ENCODE assay signal across 11 cellular contexts in genomic region chr1:203557390-203557789, GRCh38.
DNase-seq lines count a peak whose midpoint lies in the region; ATAC-seq and TF ChIP-seq lines count a peak whose summit lies in the region.
"Had no signal": no experiment of that assay in that cellular context is flagged by ENCODE, and none has a peak within 500 bp of the region (broad histone marks: within the 10 kb centered on the region; RNA-seq: fewer than 3 reads in every experiment).

No MANE protein-coding gene starts in this region.

- H3K9me3 ChIP-seq in HUES6 (ENCODE audit: control insufficient read depth, insufficient read depth, low read depth, low read length), result no peaks in the 10 kb centered on the region
- no peaks in the 10 kb centered on the region for H3K9me3 ChIP-seq in mesodermal cell (ENCODE audit: control insufficient read depth, low read length)
- H3K9me3 ChIP-seq in thyroid gland, result no peaks in the 10 kb centered on the region
- H3K9me3 ChIP-seq: right lobe of liver had no signal

- no peak overlapping the region for H3K4me3 ChIP-seq in HUES6 (ENCODE audit: low read depth, low read length)
- H3K4me3 ChIP-seq in epithelial cell of esophagus (ENCODE audit: low read length), result no peak overlapping the region
- H3K4me3 ChIP-seq in mesodermal cell (ENCODE audit: extremely low read depth, insufficient read depth, low read length, poor library complexity, severe bottlenecking), result no peak overlapping the region
- no peak overlapping the region for H3K4me3 ChIP-seq in thyroid gland (replicated peaks in 1 of 3)
- H3K4me3 ChIP-seq: right lobe of liver had no signal

- H3K36me3 ChIP-seq in HUES6 (ENCODE audit: control insufficient read depth, insufficient read depth, low read length), result no peaks in the 10 kb centered on the region
- no peaks in the 10 kb centered on the region for H3K36me3 ChIP-seq in mesodermal cell (ENCODE audit: control insufficient read depth, insufficient read depth, low read length)
- no peaks in the 10 kb centered on the region for H3K36me3 ChIP-seq in thyroid gland
- H3K36me3 ChIP-seq: right lobe of liver had no signal

- 85 to 95% methylated on average over 7 of the region's 7 CpGs for WGBS in mesodermal cell (ENCODE audit: insufficient coverage in 2 of 2), 2 experiments
- WGBS in thyroid gland, 2 donors, result 66 to 81% methylated on average over 7 of the region's 7 CpGs

- CTCF ChIA-PET in activated CD4-positive, alpha-beta memory T cell treated with anti-CD3 and anti-CD28 coated beads for 36 hours (lab: Charles Lee), result interaction anchor here (1.4 kb wide), 1 partner anchor 290 kb away, joined by 3 read pairs; no protein-coding TSS in a partner anchor

- no peak for TF ChIP-seq POLR2A in thyroid gland (IDR thresholded peaks at IDR 0.05)

- no peaks in the 10 kb centered on the region for H3K9me3 Mint-ChIP-seq in activated CD4-positive, alpha-beta memory T cell treated with anti-CD3 and anti-CD28 coated beads for 36 hours
- H3K9me3 Mint-ChIP-seq: stimulated activated naive CD8-positive, alpha-beta T cell treated with anti-CD3 and anti-CD28 coated beads, Interleukin-15, Interleukin-2, amounts not matched to agents 100 ng/mL and 50 ng/mL, for 24 hours had no signal

- H3K27me3 Mint-ChIP-seq in activated CD4-positive, alpha-beta memory T cell treated with anti-CD3 and anti-CD28 coated beads for 36 hours, result peaks cover 2% of the 10 kb centered on the region

- no peaks in the 10 kb centered on the region for H3K27me3 ChIP-seq in HUES6 (ENCODE audit: control insufficient read depth, insufficient read depth, low read length)
- no peaks in the 10 kb centered on the region for H3K27me3 ChIP-seq in thyroid gland
- H3K27me3 ChIP-seq: right lobe of liver had no signal

- H3K27ac ChIP-seq in HUES6 (ENCODE audit: low read depth, low read length) (no peak overlapping the region), mesodermal cell (ENCODE audit: low read depth, low read length, severe bottlenecking) (peak overlapping the region; percentile 86), thyroid gland (peak overlapping the region in 2 of 3 donors; percentile 21 to 66)
- H3K27ac ChIP-seq: right lobe of liver had no signal

- no peaks in the 10 kb centered on the region for H3K36me3 Mint-ChIP-seq in activated CD4-positive, alpha-beta memory T cell treated with anti-CD3 and anti-CD28 coated beads for 36 hours

- H3K4me1 Mint-ChIP-seq in activated CD4-positive, alpha-beta memory T cell treated with anti-CD3 and anti-CD28 coated beads for 36 hours (ENCODE audit: low read depth), result no peaks in the 10 kb centered on the region

- H3K4me3 Mint-ChIP-seq in activated CD4-positive, alpha-beta memory T cell treated with anti-CD3 and anti-CD28 coated beads for 36 hours, result no peak overlapping the region
- H3K4me3 Mint-ChIP-seq: stimulated activated naive CD8-positive, alpha-beta T cell treated with anti-CD3 and anti-CD28 coated beads, Interleukin-15, Interleukin-2, amounts not matched to agents 100 ng/mL and 50 ng/mL, for 24 hours had no signal

- H3K27ac Mint-ChIP-seq in activated CD4-positive, alpha-beta memory T cell treated with anti-CD3 and anti-CD28 coated beads for 36 hours, result no peak overlapping the region
- H3K27ac Mint-ChIP-seq: stimulated activated naive CD8-positive, alpha-beta T cell treated with anti-CD3 and anti-CD28 coated beads, Interleukin-15, Interleukin-2, amounts not matched to agents 100 ng/mL and 50 ng/mL, for 24 hours had no signal

- no peak for ATAC-seq in HG03469 (IDR thresholded peaks at IDR 0.05; ENCODE audit: unreplicated experiment)
- ATAC-seq: right lobe of liver had no signal

- no peak for TF ChIP-seq CTCF in epithelial cell of esophagus (IDR thresholded peaks at IDR 0.05; ENCODE audit: insufficient read depth, low read depth, low read length, missing control alignments)
- no peak for TF ChIP-seq CTCF in thyroid gland (IDR thresholded peaks at IDR 0.05)

- H3K4me1 ChIP-seq in HUES6 (ENCODE audit: control insufficient read depth, insufficient read depth, low read length), result peaks cover 43% of the 10 kb centered on the region
- H3K4me1 ChIP-seq in mesodermal cell (ENCODE audit: control insufficient read depth, insufficient read depth, low read length, poor library complexity, severe bottlenecking), result peaks cover 44% of the 10 kb centered on the region
- peaks cover 15 to 45% of the 10 kb centered on the region in 2 donors for H3K4me1 ChIP-seq in thyroid gland
- H3K4me1 ChIP-seq: right lobe of liver had no signal

- intact Hi-C loops in thyroid gland (cut with DNase I), result no loop called here
- intact Hi-C loops in activated CD4-positive, alpha-beta memory T cell treated with anti-CD3 and anti-CD28 coated beads for 36 hours (cut with micrococcal nuclease), result no loop called here

- peak; percentile 53 for DNase-seq in epithelial cell of esophagus (ENCODE audit: low read depth)
- DNase-seq in thyroid gland, result peak in 1 of 2 donors; percentile 17
- DNase-seq in cerebellar nuclear complex (lab: John Stamatoyannopoulos, UW), result no peak
- no peak for DNase-seq in cerebellum (ENCODE audit: low spot score)
- DNase-seq in activated CD4-positive, alpha-beta memory T cell treated with anti-CD3 and anti-CD28 coated beads for 36 hours, result no peak
- DNase-seq: activated gamma-delta T cell, right lobe of liver had no signal

- POLR2A ChIA-PET in activated CD4-positive, alpha-beta memory T cell treated with anti-CD3 and anti-CD28 coated beads for 36 hours (lab: Charles Lee), result no interaction called here

- H3K9ac ChIP-seq in HUES6 (ENCODE audit: low read length), result peak overlapping the region; percentile 4
